23 cellular contexts compared by ENCODE assay signal in the genomic region with DNA sequence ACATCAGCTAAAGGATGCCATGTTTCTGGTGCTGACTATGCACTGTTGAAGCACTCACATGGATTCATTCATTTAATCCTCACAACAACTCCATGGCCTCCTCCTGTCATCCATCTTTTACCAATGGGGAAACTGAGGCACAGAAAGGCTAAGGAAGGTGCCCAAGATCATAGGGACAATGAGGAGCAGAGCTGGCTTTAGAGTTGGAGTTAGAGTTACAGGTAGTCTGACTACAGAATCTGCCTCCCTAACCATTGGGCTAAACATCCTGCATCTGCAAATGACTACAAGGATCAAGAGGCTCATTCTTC.
DNase-seq lines count a peak whose midpoint lies in the region; ATAC-seq, FAIRE-seq and TF ChIP-seq lines count a peak whose summit lies in the region.
"Had no signal": no experiment of that assay in that cellular context is flagged by ENCODE, and none has a peak within 500 bp of the region (broad histone marks: within the 10 kb centered on the region; RNA-seq: fewer than 3 reads in every experiment).

No MANE protein-coding gene starts in this region.

- no peaks in the 10 kb centered on the region for H3K9me3 Mint-ChIP-seq in CD8-positive, alpha-beta memory T cell
- H3K9me3 Mint-ChIP-seq in central memory CD8-positive, alpha-beta T cell: no peaks in the 10 kb centered on the region
- H3K9me3 Mint-ChIP-seq in natural killer cell: no peaks in the 10 kb centered on the region

- H3K27ac ChIP-seq in BLaER1: peak overlapping the region; percentile 69
- no peak overlapping the region for H3K27ac ChIP-seq in CD8-positive, alpha-beta memory T cell (ENCODE audit: low read depth, low read length)
- H3K27ac ChIP-seq in kidney (ENCODE audit: low read depth in 2 of 2, low read length in 2 of 2): no peak overlapping the region
- H3K27ac ChIP-seq: foreskin keratinocyte, KMS-11, ovary, RWPE1 had no signal

- peaks cover 100% of the 10 kb centered on the region for H3K4me1 ChIP-seq in BLaER1
- peaks cover 85% of the 10 kb centered on the region for H3K4me1 ChIP-seq in CD8-positive, alpha-beta memory T cell (ENCODE audit: insufficient read depth, low read length)
- peaks cover 46 to 82% of the 10 kb centered on the region in 2 donors for H3K4me1 ChIP-seq in kidney (ENCODE audit: control insufficient read depth in 1 of 2, insufficient read depth in 1 of 2, low read depth in 1 of 2, low read length in 2 of 2)
- H3K4me1 ChIP-seq: foreskin keratinocyte had no signal

- peaks cover 100% of the 10 kb centered on the region for H4K20me1 ChIP-seq in BLaER1

- intact Hi-C loops in natural killer cell (cut with micrococcal nuclease): no loop called here
- intact Hi-C loops in kidney (cut with DNase I): no loop called here

- H3K36me3 ChIP-seq in BLaER1 (peaks cover 11% of the 10 kb centered on the region; the same call in 1 of the 2 replicates), kidney (ENCODE audit: control insufficient read depth in 1 of 2, insufficient read depth in 2 of 2, low read length in 2 of 2) (no peaks in the 10 kb centered on the region)
- no peaks in the 10 kb centered on the region for H3K36me3 ChIP-seq in CD8-positive, alpha-beta memory T cell (ENCODE audit: insufficient read depth, low read length)
- H3K36me3 ChIP-seq: ovary had no signal

- no peak overlapping the region for H3K4me3 ChIP-seq in BLaER1
- H3K4me3 ChIP-seq in CD8-positive, alpha-beta memory T cell (ENCODE audit: low read length): no peak overlapping the region
- H3K4me3 ChIP-seq in kidney (ENCODE audit: low read length in 2 of 2): no peak overlapping the region
- H3K4me3 ChIP-seq: ovary had no signal

- no peak overlapping the region for H3K4me3 Mint-ChIP-seq in CD8-positive, alpha-beta memory T cell
- no peak overlapping the region for H3K4me3 Mint-ChIP-seq in central memory CD8-positive, alpha-beta T cell
- H3K4me3 Mint-ChIP-seq in natural killer cell: peak overlapping the region; percentile 28
- H3K4me3 Mint-ChIP-seq: activated CD8-positive, alpha-beta T cell treated with anti-CD3 and anti-CD28 coated beads, Interleukin-2, amount 10 ng/mL, durations not matched to agents 7 days and 5 days had no signal

- no peak for DNase-seq in CD8-positive, alpha-beta memory T cell
- no peak for DNase-seq in central memory CD8-positive, alpha-beta T cell (ENCODE audit: low spot score in 2 of 2)
- DNase-seq in natural killer cell (no peak), kidney (no peak), ureter (ENCODE audit: low spot score) (no peak), MV-4-11 (lab: John Stamatoyannopoulos, UW) (no peak)
- DNase-seq: activated CD8-positive, alpha-beta T cell treated with anti-CD3 and anti-CD28 coated beads, Interleukin-2, amount 10 ng/mL, durations not matched to agents 7 days and 5 days; activated naive CD4-positive, alpha-beta T cell treated with anti-CD3 and anti-CD28 coated beads, Interleukin-2, amount 50 U/mL, for 16 hours; DMS53; effector CD8-positive, alpha-beta T cell; foreskin keratinocyte; GDM1; hypothalamus; islet precursor cell; NCI-H1930; NCI-H2227 treated with DMSO at 0.1 percent for 48 hours; ovary; stimulated activated CD4-positive, alpha-beta T cell treated with anti-CD3 and anti-CD28 coated beads, Interleukin-12 subunit alpha, Interleukin-12 subunit beta, amount 100 ng/mL, for 4 hours had no signal

- no peak for FAIRE-seq in kidney (lab: Jason Lieb, UNC)

- POLR2A ChIA-PET in CD8-positive, alpha-beta memory T cell (lab: Charles Lee): no interaction called here

- peak overlapping the region; percentile 100 for H3K4me2 ChIP-seq in BLaER1
- H3K4me2 ChIP-seq: KMS-11 had no signal

- H3K27me3 Mint-ChIP-seq in CD8-positive, alpha-beta memory T cell: no peaks in the 10 kb centered on the region
- H3K27me3 Mint-ChIP-seq in central memory CD8-positive, alpha-beta T cell: no peaks in the 10 kb centered on the region
- no peaks in the 10 kb centered on the region for H3K27me3 Mint-ChIP-seq in natural killer cell (ENCODE audit: low read depth in 2 of 2)

- ATAC-seq in central memory CD8-positive, alpha-beta T cell (replicated peaks; ENCODE audit: extremely low read depth, poor library complexity, severe bottlenecking): no peak
- no peak for ATAC-seq in natural killer cell
- ATAC-seq: activated CD8-positive, alpha-beta T cell treated with anti-CD3 and anti-CD28 coated beads, Interleukin-2, amount 10 ng/mL, durations not matched to agents 7 days and 5 days; foreskin keratinocyte; HCT116; SK-N-SH treated with all-trans-retinoic acid at 6 μM for 48 hours had no signal

- peaks cover 0 to 49% (median 5%) of the 10 kb centered on the region in 3 donors for H3K36me3 Mint-ChIP-seq in CD8-positive, alpha-beta memory T cell
- peaks cover 5% of the 10 kb centered on the region for H3K36me3 Mint-ChIP-seq in central memory CD8-positive, alpha-beta T cell (ENCODE audit: insufficient read depth)
- no peaks in the 10 kb centered on the region for H3K36me3 Mint-ChIP-seq in natural killer cell

- H3K4me1 Mint-ChIP-seq in CD8-positive, alpha-beta memory T cell: peaks cover 77 to 95% (median 92%) of the 10 kb centered on the region in 3 donors
- H3K4me1 Mint-ChIP-seq in central memory CD8-positive, alpha-beta T cell: peaks cover 84% of the 10 kb centered on the region
- H3K4me1 Mint-ChIP-seq in natural killer cell: peaks cover 80 to 94% of the 10 kb centered on the region in 2 donors

- H3K9me3 ChIP-seq in BLaER1 (no peaks in the 10 kb centered on the region), kidney (ENCODE audit: control insufficient read depth in 1 of 2, low read length in 2 of 2) (no peaks in the 10 kb centered on the region)
- H3K9me3 ChIP-seq in CD8-positive, alpha-beta memory T cell (ENCODE audit: low read length): no peaks in the 10 kb centered on the region
- H3K9me3 ChIP-seq: ovary had no signal

- no peak for TF ChIP-seq CTCF in natural killer cell (IDR thresholded peaks at IDR 0.05)
- TF ChIP-seq CTCF in kidney (IDR thresholded peaks at IDR 0.05; ENCODE audit: borderline replicate concordance, extremely low read depth, insufficient read depth): no peak

- peak overlapping the region in 5 of 8 donors; percentile 32 to 58 (median 38) for H3K27ac Mint-ChIP-seq in CD8-positive, alpha-beta memory T cell
- H3K27ac Mint-ChIP-seq in central memory CD8-positive, alpha-beta T cell (ENCODE audit: low read depth): peak overlapping the region; percentile 44
- peak overlapping the region; percentile 52 to 63 for H3K27ac Mint-ChIP-seq in natural killer cell
- H3K27ac Mint-ChIP-seq: activated CD8-positive, alpha-beta T cell treated with anti-CD3 and anti-CD28 coated beads, Interleukin-2, amount 10 ng/mL, durations not matched to agents 7 days and 5 days had no signal

- CTCF ChIA-PET in CD8-positive, alpha-beta memory T cell (lab: Charles Lee): interaction anchor here (1.1 to 2.7 kb wide), 3 partner anchors 14 to 33 kb away, joined by 4 to 11 read pairs (median 7); no protein-coding TSS in a partner anchor

- no peaks in the 10 kb centered on the region for H3K27me3 ChIP-seq in BLaER1
- no peaks in the 10 kb centered on the region for H3K27me3 ChIP-seq in CD8-positive, alpha-beta memory T cell (ENCODE audit: insufficient read depth, low read length, poor library complexity, severe bottlenecking)
- H3K27me3 ChIP-seq: foreskin keratinocyte, ovary had no signal

- H3K9ac ChIP-seq in BLaER1: peak overlapping the region; percentile 72; the same call in 1 of the 2 replicates
- H3K9ac ChIP-seq in kidney (ENCODE audit: low read length in 2 of 2): no peak overlapping the region
- H3K9ac ChIP-seq: KMS-11 had no signal
